8 cellular contexts compared by ENCODE assay signal in genomic region chr6:89610149-89610642, GRCh38. TPM values are rescaled to one million over a fixed set of nuclear protein-coding genes. Genes with fewer than 3 reads are reported as not detected.
DNase-seq lines count a peak whose midpoint lies in the region; ATAC-seq and TF ChIP-seq lines count a peak whose summit lies in the region.

No MANE protein-coding gene starts in this region.

- H3K9me3 ChIP-seq in HAP-1 (no peaks in the 10 kb centered on the region), colonic mucosa (no peaks in the 10 kb centered on the region), lung (ENCODE audit: control insufficient read depth in 2 of 2, insufficient read depth in 1 of 2, low read length in 1 of 2) (no peaks in the 10 kb centered on the region)

- H3K4me3 ChIP-seq in HAP-1 (no peak overlapping the region), colonic mucosa (no peak overlapping the region), lung (no peak overlapping the region)

- no peaks in the 10 kb centered on the region for H3K27me3 Mint-ChIP-seq in activated CD4-positive, alpha-beta T cell treated with anti-CD3 and anti-CD28 coated beads, Interleukin-2, amount 10 ng/mL, durations not matched to agents 24 days and 14 days

- TF ChIP-seq CTCF in colonic mucosa (IDR thresholded peaks at IDR 0.05), result peak; percentile 81
- TF ChIP-seq CTCF in lung (IDR thresholded peaks at IDR 0.05; ENCODE audit: control extremely low read depth, extremely low read depth), result peak; percentile 53

- H3K27me3 ChIP-seq in HAP-1 (ENCODE audit: low read depth) (no peaks in the 10 kb centered on the region), colonic mucosa (no peaks in the 10 kb centered on the region), lung (ENCODE audit: control insufficient read depth, insufficient read depth) (no peaks in the 10 kb centered on the region)

- peaks cover 12% of the 10 kb centered on the region for H3K4me1 Mint-ChIP-seq in activated CD4-positive, alpha-beta T cell treated with anti-CD3 and anti-CD28 coated beads, Interleukin-2, amount 10 ng/mL, durations not matched to agents 24 days and 14 days

- DNase-seq in EH (ENCODE audit: low read depth) (peak; percentile 35), HAP-1 (ENCODE audit: low spot score in 2 of 2) (peak; percentile 60 to 90), NCI-H2171 (lab: John Stamatoyannopoulos, UW) (peak; percentile 22), colonic mucosa (peak; percentile 75), lung (ENCODE audit: low spot score) (peak; percentile 65)
- DNase-seq in activated CD4-positive, alpha-beta T cell treated with anti-CD3 and anti-CD28 coated beads, Interleukin-2, amount 10 ng/mL, durations not matched to agents 24 days and 14 days, result peak; percentile 93
- DNase-seq in stimulated activated CD8-positive, alpha-beta memory T cell treated with anti-CD3 and anti-CD28 coated beads, Interleukin-15, amount 100 ng/mL, for 48 hours (ENCODE audit: low read depth in 2 of 2), result peak; percentile 43 to 63

- no peaks in the 10 kb centered on the region for H3K36me3 Mint-ChIP-seq in activated CD4-positive, alpha-beta T cell treated with anti-CD3 and anti-CD28 coated beads, Interleukin-2, amount 10 ng/mL, durations not matched to agents 24 days and 14 days (ENCODE audit: low read depth)

- no peaks in the 10 kb centered on the region for H3K9me3 Mint-ChIP-seq in activated CD4-positive, alpha-beta T cell treated with anti-CD3 and anti-CD28 coated beads, Interleukin-2, amount 10 ng/mL, durations not matched to agents 24 days and 14 days

- H3K9ac ChIP-seq in colonic mucosa (ENCODE audit: low read depth in 2 of 2, low read length in 2 of 2), result no peak overlapping the region

- in situ Hi-C loops in HAP-1 (cut with MboI; ENCODE audit: low sequenced_read_pairs), result loop anchor here (5.0 to 25.0 kb wide), 2 partner anchors 178 to 623 kb away; partner anchors contain the start of gene ANKRD6

- H3K27ac Mint-ChIP-seq in activated CD4-positive, alpha-beta T cell treated with anti-CD3 and anti-CD28 coated beads, Interleukin-2, amount 10 ng/mL, durations not matched to agents 24 days and 14 days, result no peak overlapping the region

- H3K4me1 ChIP-seq in HAP-1 (no peaks in the 10 kb centered on the region), colonic mucosa (no peaks in the 10 kb centered on the region), lung (ENCODE audit: control insufficient read depth in 2 of 2, insufficient read depth in 2 of 2, low read length in 2 of 2) (no peaks in the 10 kb centered on the region)

- H3K4me3 Mint-ChIP-seq in activated CD4-positive, alpha-beta T cell treated with anti-CD3 and anti-CD28 coated beads, Interleukin-2, amount 10 ng/mL, durations not matched to agents 24 days and 14 days, result no peak overlapping the region

- no peak overlapping the region for H3K27ac ChIP-seq in colonic mucosa
- no peak overlapping the region for H3K27ac ChIP-seq in lung (ENCODE audit: low read depth in 1 of 2, low read length in 1 of 2)

- ATAC-seq in lung (ENCODE audit: insufficient read depth, low FRiP score) (no peak), GM18519 (IDR thresholded peaks at IDR 0.05; ENCODE audit: low FRiP score, unreplicated experiment) (no peak)

- WGBS in lung, 2 donors, result 50 to 58% methylated on average over 11 of the region's 11 CpGs

- no peaks in the 10 kb centered on the region for H3K36me3 ChIP-seq in HAP-1 (replicated peaks)
- H3K36me3 ChIP-seq in colonic mucosa, result no peaks in the 10 kb centered on the region
- H3K36me3 ChIP-seq in lung (ENCODE audit: control insufficient read depth in 2 of 2, insufficient read depth in 2 of 2, low read length in 2 of 2), result peaks cover 0 to 2% of the 10 kb centered on the region in 2 donors

- intact Hi-C loops in activated CD4-positive, alpha-beta T cell treated with anti-CD3 and anti-CD28 coated beads, Interleukin-2, amount 10 ng/mL, durations not matched to agents 24 days and 14 days (cut with micrococcal nuclease), result loop anchor here (1.0 to 5.0 kb wide), 3 partner anchors 177 to 628 kb away; partner anchors contain the start of gene ANKRD6
- intact Hi-C loops in colonic mucosa (cut with DNase I), result no loop called here

RNA-seq across cellular contexts. Expression of gene LYRM2, which starts 28.4 kb away (rescaled TPM):
- 29.4 and 33.7 TPM in 2 replicates for total RNA-seq in activated CD4-positive, alpha-beta T cell treated with anti-CD3 and anti-CD28 coated beads, Interleukin-2, amount 10 ng/mL, durations not matched to agents 24 days and 14 days
- total RNA-seq in colonic mucosa (10 to 100 TPM; 28.7 to 43.5 TPM), lung (10 to 100 TPM; 26.1 to 38.1 TPM)
- polyA plus RNA-seq in lung, result 10 to 100 TPM; 25.6 to 28.1 TPM

Comparison
In these comparisons a context has a peak if more than half of its experiments do, and no peak if none do; other contexts are left out.
1. DNase-seq: peak in every context shown above with its lines; median percentile 93 in activated CD4-positive, alpha-beta T cell treated with anti-CD3 and anti-CD28 coated beads, Interleukin-2, amount 10 ng/mL, durations not matched to agents 24 days and 14 days; 75 in HAP-1; 75 in colonic mucosa; 65 in lung; 53 in stimulated activated CD8-positive, alpha-beta memory T cell treated with anti-CD3 and anti-CD28 coated beads, Interleukin-15, amount 100 ng/mL, for 48 hours; 35 in EH; 22 in NCI-H2171.